In the genomic region with DNA sequence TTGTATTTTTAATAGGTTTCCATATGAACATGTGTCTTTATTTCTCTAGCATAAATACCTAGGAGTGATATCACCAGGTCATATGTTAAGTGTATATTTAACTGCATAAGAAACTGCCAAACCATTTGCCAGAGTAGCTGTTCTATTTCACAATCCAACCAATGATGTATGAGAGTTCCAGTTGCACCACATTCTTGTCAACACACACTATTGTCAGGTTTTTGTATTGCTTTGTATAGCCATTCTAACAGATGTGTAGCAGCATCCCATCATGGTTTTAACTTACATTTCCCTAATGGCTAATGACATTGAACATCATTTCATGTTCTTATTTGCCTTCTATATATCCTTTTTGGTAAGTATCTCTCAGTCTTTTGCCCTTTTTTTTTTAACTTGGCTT, we compare ENCODE assay signal across 33 cellular contexts.
"Had no signal": no experiment of that assay in that cellular context is flagged by ENCODE, and none has a peak within 500 bp of the region (broad histone marks: within the 10 kb centered on the region; RNA-seq: fewer than 3 reads in every experiment).

No MANE protein-coding gene starts in this region.

- H3K9me3 ChIP-seq: adrenal gland, body of pancreas had no signal

- FAIRE-seq: astrocyte, TTC549 had no signal

- ATAC-seq: activated CD8-positive, alpha-beta T cell treated with anti-CD3 and anti-CD28 coated beads for 36 hours; activated naive CD4-positive, alpha-beta T cell treated with anti-CD3 and anti-CD28 coated beads, Interleukin-2, amount 50 U/mL, for 72 hours; activated T-cell treated with anti-CD3 and anti-CD28 coated beads, Interleukin-2, amount 50 U/mL, for 4 hours; activated T-cell treated with anti-CD3 and anti-CD28 coated beads, Interleukin-2, amount 50 U/mL, for 72 hours; activated T-helper 17 cell treated with anti-CD3 and anti-CD28 coated beads, Interleukin-2, amount 50 U/mL, for 72 hours; body of pancreas; T-helper 17 cell had no signal

- H3K4me3 ChIP-seq: adrenal gland, breast epithelium had no signal

- H3K4me3 Mint-ChIP-seq: activated B cell treated with CpG ODN at 0.5 μM for 24 hours; activated CD4-positive, alpha-beta memory T cell treated with anti-CD3 and anti-CD28 coated beads for 36 hours; activated CD4-positive, alpha-beta T cell treated with anti-CD3 and anti-CD28 coated beads, Interleukin-2, amount 10 ng/mL, durations not matched to agents 24 days and 14 days; activated CD8-positive, alpha-beta T cell treated with anti-CD3 and anti-CD28 coated beads for 36 hours; activated naive CD4-positive, alpha-beta T cell treated with anti-CD3 and anti-CD28 coated beads for 36 hours; activated naive CD8-positive, alpha-beta T cell treated with anti-CD3 and anti-CD28 coated beads for 36 hours; activated T-cell treated with anti-CD3 and anti-CD28 coated beads, Interleukin-2, amount 50 U/mL, for 4 hours; activated T-cell treated with anti-CD3 and anti-CD28 coated beads, Interleukin-2, amount 50 U/mL, for 72 hours; activated T-helper 1 cell treated with anti-CD3 and anti-CD28 coated beads, Interleukin-12 subunit alpha, Interleukin-12 subunit beta, Interleukin-2, Interleukin-4 antibody, amounts not matched to agents 30 ng/mL and 10 ng/mL and 1 ng/mL, durations not matched to agents 14 hours and 24 hours and 36 hours; activated T-helper 17 cell treated with anti-CD3 and anti-CD28 coated beads, Interleukin-2, amount 50 U/mL, for 72 hours; T-helper 17 cell had no signal

- DNase-seq: activated B cell treated with CpG ODN at 0.5 μM for 24 hours; activated CD4-positive, alpha-beta memory T cell treated with anti-CD3 and anti-CD28 coated beads for 36 hours; activated CD4-positive, alpha-beta T cell treated with anti-CD3 and anti-CD28 coated beads for 4 hours; activated CD4-positive, alpha-beta T cell treated with anti-CD3 and anti-CD28 coated beads, Interleukin-2, amount 10 ng/mL, durations not matched to agents 24 days and 14 days; activated CD4-positive, alpha-beta T cell treated with anti-CD3 and anti-CD28 coated beads, Interleukin-2, amount 50 U/mL, for 1 hour; activated CD4-positive, alpha-beta T cell treated with anti-CD3 and anti-CD28 coated beads, Interleukin-2, amount 50 U/mL, for 4 hours; activated CD4-positive, CD25-positive, alpha-beta regulatory T cell treated with anti-CD3 and anti-CD28 coated beads, Interleukin-2, amount 50 U/mL, for 72 hours; activated CD8-positive, alpha-beta memory T cell treated with anti-CD3 and anti-CD28 coated beads, Interleukin-2, amount 50 U/mL, for 4 hours; activated CD8-positive, alpha-beta T cell treated with anti-CD3 and anti-CD28 coated beads for 36 hours; activated effector memory CD4-positive, alpha-beta T cell treated with anti-CD3 and anti-CD28 coated beads, Interleukin-2, amount 50 U/mL, for 16 hours; activated gamma-delta T cell treated with Interleukin-2 at 50 U/mL for 16 hours; activated naive CD4-positive, alpha-beta T cell; activated naive CD4-positive, alpha-beta T cell treated with anti-CD3 and anti-CD28 coated beads for 36 hours; activated naive CD4-positive, alpha-beta T cell treated with anti-CD3 and anti-CD28 coated beads, Interleukin-2, amount 50 U/mL, for 16 hours; activated naive CD8-positive, alpha-beta T cell treated with anti-CD3 and anti-CD28 coated beads for 36 hours; activated T-cell treated with anti-CD3 and anti-CD28 coated beads for 4 hours; activated T-cell treated with anti-CD3 and anti-CD28 coated beads, Interleukin-2, amount 50 U/mL, for 1 hour; activated T-cell treated with anti-CD3 and anti-CD28 coated beads, Interleukin-2, amount 50 U/mL, for 4 hours; activated T-cell treated with anti-CD3 and anti-CD28 coated beads, Interleukin-2, amount 50 U/mL, for 72 hours; adrenal gland; amniotic stem cell; aorta; body of pancreas; brain microvascular endothelial cell; central memory CD4-positive, alpha-beta T cell; T-helper 17 cell had no signal

- H3K27me3 ChIP-seq: adrenal gland, body of pancreas, brain microvascular endothelial cell, breast epithelium had no signal

- H3K27me3 Mint-ChIP-seq: activated B cell treated with CpG ODN at 0.5 μM for 24 hours; activated CD4-positive, alpha-beta memory T cell treated with anti-CD3 and anti-CD28 coated beads for 36 hours; activated CD4-positive, alpha-beta T cell treated with anti-CD3 and anti-CD28 coated beads, Interleukin-2, amount 10 ng/mL, durations not matched to agents 24 days and 14 days; activated CD8-positive, alpha-beta T cell treated with anti-CD3 and anti-CD28 coated beads for 36 hours; activated naive CD8-positive, alpha-beta T cell treated with anti-CD3 and anti-CD28 coated beads for 36 hours; activated T-helper 17 cell treated with anti-CD3 and anti-CD28 coated beads, Interleukin-2, amount 50 U/mL, for 72 hours; T-helper 17 cell had no signal

- H3K27ac ChIP-seq: adrenal gland, brain microvascular endothelial cell, breast epithelium, VCaP had no signal

- H3K4me1 ChIP-seq: adrenal gland, breast epithelium had no signal

- H3K27ac Mint-ChIP-seq: activated B cell treated with CpG ODN at 0.5 μM for 24 hours; activated CD4-positive, alpha-beta memory T cell treated with anti-CD3 and anti-CD28 coated beads for 36 hours; activated CD4-positive, alpha-beta T cell treated with anti-CD3 and anti-CD28 coated beads, Interleukin-2, amount 10 ng/mL, durations not matched to agents 24 days and 14 days; activated CD8-positive, alpha-beta T cell treated with anti-CD3 and anti-CD28 coated beads for 36 hours; activated naive CD4-positive, alpha-beta T cell treated with anti-CD3 and anti-CD28 coated beads for 36 hours; activated naive CD4-positive, alpha-beta T cell treated with anti-CD3 and anti-CD28 coated beads, Interleukin-2, amount 50 U/mL, for 72 hours; activated naive CD8-positive, alpha-beta T cell treated with anti-CD3 and anti-CD28 coated beads for 36 hours; activated T-cell treated with anti-CD3 and anti-CD28 coated beads, Interleukin-2, amount 50 U/mL, for 72 hours; activated T-helper 1 cell treated with anti-CD3 and anti-CD28 coated beads, Interleukin-12 subunit alpha, Interleukin-12 subunit beta, Interleukin-2, Interleukin-4 antibody, amounts not matched to agents 30 ng/mL and 10 ng/mL and 1 ng/mL, durations not matched to agents 14 hours and 24 hours and 36 hours; activated T-helper 17 cell treated with anti-CD3 and anti-CD28 coated beads, Interleukin-2, amount 50 U/mL, for 72 hours; T-helper 17 cell had no signal

- H3K9me3 Mint-ChIP-seq: activated T-helper 1 cell treated with anti-CD3 and anti-CD28 coated beads, Interleukin-12 subunit alpha, Interleukin-12 subunit beta, Interleukin-2, Interleukin-4 antibody, amounts not matched to agents 30 ng/mL and 10 ng/mL and 1 ng/mL, durations not matched to agents 14 hours and 24 hours and 36 hours had no signal

- H3K36me3 ChIP-seq: adrenal gland, brain microvascular endothelial cell, breast epithelium had no signal

- H3K4me1 Mint-ChIP-seq: activated B cell treated with CpG ODN at 0.5 μM for 24 hours; activated CD4-positive, alpha-beta T cell treated with anti-CD3 and anti-CD28 coated beads, Interleukin-2, amount 10 ng/mL, durations not matched to agents 24 days and 14 days; activated naive CD8-positive, alpha-beta T cell treated with anti-CD3 and anti-CD28 coated beads for 36 hours; T-helper 17 cell had no signal
